ENCODE assay signal across 1 cellular context in the genomic region with DNA sequence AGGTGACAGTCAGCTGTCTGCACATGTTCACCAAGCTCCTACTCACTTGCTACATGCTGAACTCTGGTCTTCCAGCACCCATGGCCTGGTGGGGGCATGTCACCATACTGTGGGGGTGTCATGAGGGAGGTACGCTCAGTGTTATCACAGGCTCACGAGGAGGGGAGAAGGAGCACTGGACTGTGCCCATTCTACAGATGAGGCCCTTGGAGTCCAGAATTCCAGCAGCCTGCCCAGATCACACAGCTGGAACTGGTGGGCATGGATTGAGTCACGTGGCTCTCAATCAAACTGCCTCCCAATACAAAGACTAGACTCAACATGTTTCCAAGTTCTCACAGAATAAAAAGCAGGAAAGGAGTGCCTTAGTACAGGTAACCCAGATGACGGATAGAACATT.
TF ChIP-seq lines count a peak whose summit lies in the region.

No MANE protein-coding gene starts in this region.

TF ChIP-seq in HepG2, 621 proteins besides CTCF, POLR2A, EP300 and RAD21 (continued from another document):
- no peak for TF ChIP-seq KMT2B (CRISPR knock-in tag; IDR thresholded peaks at IDR 0.05)
- no peak for TF ChIP-seq ZNF605 (CRISPR knock-in tag; IDR thresholded peaks at IDR 0.05)
- TF ChIP-seq, protein P1, sequence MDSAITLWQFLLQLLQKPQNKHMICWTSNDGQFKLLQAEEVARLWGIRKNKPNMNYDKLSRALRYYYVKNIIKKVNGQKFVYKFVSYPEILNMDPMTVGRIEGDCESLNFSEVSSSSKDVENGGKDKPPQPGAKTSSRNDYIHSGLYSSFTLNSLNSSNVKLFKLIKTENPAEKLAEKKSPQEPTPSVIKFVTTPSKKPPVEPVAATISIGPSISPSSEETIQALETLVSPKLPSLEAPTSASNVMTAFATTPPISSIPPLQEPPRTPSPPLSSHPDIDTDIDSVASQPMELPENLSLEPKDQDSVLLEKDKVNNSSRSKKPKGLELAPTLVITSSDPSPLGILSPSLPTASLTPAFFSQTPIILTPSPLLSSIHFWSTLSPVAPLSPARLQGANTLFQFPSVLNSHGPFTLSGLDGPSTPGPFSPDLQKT (CRISPR knock-in tag; IDR thresholded peaks at IDR 0.05; ENCODE audit: borderline replicate concordance): no peak
- TF ChIP-seq RXRA (CRISPR knock-in tag; IDR thresholded peaks at IDR 0.05): 0 out of 2 replicates have a peak, but pooled peaks have one; percentile 9
